ENCODE assay signal across 8 cellular contexts in the genomic region with DNA sequence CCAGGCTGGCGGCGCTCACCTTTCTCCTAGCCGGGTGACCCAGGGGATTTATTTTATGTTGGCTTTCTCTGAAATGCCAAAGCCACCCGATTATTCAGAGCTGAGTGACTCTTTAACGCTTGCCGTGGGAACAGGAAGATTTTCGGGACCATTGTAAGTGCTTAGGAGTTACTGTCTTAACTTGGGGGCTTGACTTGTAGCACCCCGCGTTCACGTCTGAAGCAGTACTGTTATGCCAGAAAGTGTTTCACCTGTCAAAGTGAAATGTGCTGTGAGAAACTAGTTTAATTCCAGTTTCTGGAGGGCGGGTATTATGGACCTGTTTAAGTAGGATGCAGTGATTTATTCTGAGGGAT. TPM values are rescaled to one million over a fixed set of nuclear protein-coding genes. Genes with fewer than 3 reads are reported as not detected.
DNase-seq lines count a peak whose midpoint lies in the region; ATAC-seq and TF ChIP-seq lines count a peak whose summit lies in the region.

No MANE protein-coding gene starts in this region.

- H3K4me3 ChIP-seq in SJCRH30 (peak overlapping the region; percentile 89), fibroblast of lung (replicated peaks in 1 of 4; ENCODE audit: control extremely low read depth in 1 of 4, insufficient read depth in 1 of 4, low read depth in 3 of 4, low read length in 4 of 4) (peak overlapping the region; percentile 56 to 97 (median 86)), psoas muscle (peak overlapping the region; percentile 89)

- H3K27ac Mint-ChIP-seq in activated CD4-positive, alpha-beta T cell treated with anti-CD3 and anti-CD28 coated beads for 36 hours, result peak overlapping the region; percentile 93

- CTCF ChIA-PET in activated CD4-positive, alpha-beta T cell treated with anti-CD3 and anti-CD28 coated beads for 36 hours (lab: Charles Lee), result interaction anchor here (0.6 to 3.5 kb wide), 8 partner anchors 9 to 377 kb away, joined by 3 to 19 read pairs (median 4); a partner anchor contains a TSS

- peaks cover 40% of the 10 kb centered on the region for H3K4me1 Mint-ChIP-seq in activated CD4-positive, alpha-beta T cell treated with anti-CD3 and anti-CD28 coated beads for 36 hours

- 0 to 1% (median 0%) methylated on average over 11 of the region's 11 CpGs for WGBS in psoas muscle, 3 donors

- H3K36me3 Mint-ChIP-seq in activated CD4-positive, alpha-beta T cell treated with anti-CD3 and anti-CD28 coated beads for 36 hours (ENCODE audit: low read depth), result peaks cover 30% of the 10 kb centered on the region

- H3K4me1 ChIP-seq in SJCRH30, result 0 out of 2 replicates have a peak, but pooled peaks cover 3% of the 10 kb centered on the region
- H3K4me1 ChIP-seq in fibroblast of lung (ENCODE audit: control insufficient read depth, extremely low read depth, insufficient read depth, low read length), result no peaks in the 10 kb centered on the region
- H3K4me1 ChIP-seq in psoas muscle, result peaks cover 19% of the 10 kb centered on the region

- ATAC-seq in activated CD4-positive, alpha-beta T cell treated with anti-CD3 and anti-CD28 coated beads for 36 hours, result peak; percentile 0
- ATAC-seq in psoas muscle, result peak in 2 of 4 donors; percentile 6 to 18

- peak overlapping the region; percentile 91 for H3K4me3 Mint-ChIP-seq in activated CD4-positive, alpha-beta T cell treated with anti-CD3 and anti-CD28 coated beads for 36 hours

- DNase-seq in activated CD4-positive, alpha-beta T cell treated with anti-CD3 and anti-CD28 coated beads for 36 hours, result no peak
- DNase-seq in activated CD4-positive, alpha-beta T cell treated with anti-CD3 and anti-CD28 coated beads, Interleukin-2, amount 50 U/mL, for 1 hour, result no peak
- no peak for DNase-seq in SJCRH30
- no peak for DNase-seq in fibroblast of lung (ENCODE audit: low read depth in 2 of 2)
- DNase-seq in psoas muscle, result no peak
- no peak for DNase-seq in T1000 (lab: John Stamatoyannopoulos, UW)
- no peak for DNase-seq in GF-D8 (lab: John Stamatoyannopoulos, UW)
- no peak for DNase-seq in NCI-H1436 treated with DMSO at 0.1 percent for 48 hours (lab: John Stamatoyannopoulos, UW)

- TF ChIP-seq CTCF in fibroblast of lung (conservative IDR thresholded peaks at IDR 0.05 in 1 of 2, IDR thresholded peaks at IDR 0.05 in 1 of 2; ENCODE audit: low read depth in 1 of 2, low read length in 2 of 2) (no peak), psoas muscle (IDR thresholded peaks at IDR 0.05) (no peak)

- H3K9me3 Mint-ChIP-seq in activated CD4-positive, alpha-beta T cell treated with anti-CD3 and anti-CD28 coated beads for 36 hours (ENCODE audit: low read depth), result no peaks in the 10 kb centered on the region

- H3K36me3 ChIP-seq in SJCRH30, result peaks cover 6% of the 10 kb centered on the region; the same call in 1 of the 2 replicates
- H3K36me3 ChIP-seq in fibroblast of lung (ENCODE audit: control insufficient read depth, insufficient read depth, low read length), result no peaks in the 10 kb centered on the region
- peaks cover 6 to 53% of the 10 kb centered on the region in 2 donors for H3K36me3 ChIP-seq in psoas muscle (ENCODE audit: insufficient read depth in 1 of 2, low read depth in 1 of 2)

- peaks cover 10% of the 10 kb centered on the region for H3K79me2 ChIP-seq in fibroblast of lung (ENCODE audit: control insufficient read depth, insufficient read depth, low read length)

- H3K27me3 Mint-ChIP-seq in activated CD4-positive, alpha-beta T cell treated with anti-CD3 and anti-CD28 coated beads for 36 hours, result no peaks in the 10 kb centered on the region

- peak overlapping the region; percentile 56 for H2AFZ ChIP-seq in fibroblast of lung (ENCODE audit: low read length)

- H3K9ac ChIP-seq in fibroblast of lung (ENCODE audit: insufficient read depth, low read length), result peak overlapping the region; percentile 96

- H4K20me1 ChIP-seq in fibroblast of lung (ENCODE audit: control insufficient read depth, extremely low read depth, insufficient read depth, low read length), result no peaks in the 10 kb centered on the region

- H3K27me3 ChIP-seq in SJCRH30 (no peaks in the 10 kb centered on the region), fibroblast of lung (ENCODE audit: control insufficient read depth, insufficient read depth, low read length) (no peaks in the 10 kb centered on the region), psoas muscle (ENCODE audit: insufficient read depth in 3 of 3, low read length in 2 of 3) (no peaks in the 10 kb centered on the region)

- POLR2A ChIA-PET in activated CD4-positive, alpha-beta T cell treated with anti-CD3 and anti-CD28 coated beads for 36 hours (lab: Charles Lee), result interaction anchor here (0.9 to 1.9 kb wide), 5 partner anchors 10 to 72 kb away, joined by 3 to 18 read pairs (median 4); a partner anchor contains a TSS

- intact Hi-C loops in activated CD4-positive, alpha-beta T cell treated with anti-CD3 and anti-CD28 coated beads for 36 hours (cut with DNase I, micrococcal nuclease), result loop anchor here (1.0 to 10.0 kb wide), 5 partner anchors 22 to 1079 kb away; a partner anchor contains a TSS
- intact Hi-C loops in psoas muscle (cut with DNase I), result loop anchor here in 1 of 2 donors (2.0 kb wide), 1 partner anchor 21 kb away; a partner anchor contains a TSS

- peak overlapping the region; percentile 71 for H3K4me2 ChIP-seq in fibroblast of lung (ENCODE audit: extremely low read depth, insufficient read depth, low read length)

- H3K9me3 ChIP-seq in SJCRH30 (replicated peaks) (no peaks in the 10 kb centered on the region), fibroblast of lung (ENCODE audit: control insufficient read depth, insufficient read depth, low read depth, low read length) (no peaks in the 10 kb centered on the region), psoas muscle (no peaks in the 10 kb centered on the region)

- H3K27ac ChIP-seq in SJCRH30 (peak overlapping the region; percentile 39; the same call in 1 of the 2 replicates), fibroblast of lung (ENCODE audit: insufficient read depth, low read length) (peak overlapping the region; percentile 52), psoas muscle (peak overlapping the region; percentile 92)

RNA-seq across cellular contexts. Expression of a gene that starts 0.2 kb away (rescaled TPM):
- 10 to 100 TPM in 1 of 2 experiments, 1 to 10 TPM in 1; 9.9 to 10.2 TPM for total RNA-seq in activated CD4-positive, alpha-beta T cell treated with anti-CD3 and anti-CD28 coated beads for 36 hours
- 18.5 and 21.9 TPM in 2 replicates for total RNA-seq in SJCRH30 (2014; rRNA removed; shearing (Covaris generic))
- 8.5 and 11.6 TPM in 2 replicates for total RNA-seq in fibroblast of lung
- polyA plus RNA-seq in fibroblast of lung, result 11.6 and 11.9 TPM in 2 replicates
- 13.8 and 15.0 TPM in 2 replicates for polyA plus RNA-seq in fibroblast of lung (2012)
- 0.35 and 6.4 TPM in 2 replicates for polyA minus RNA-seq in fibroblast of lung (ENCODE audit: low replicate concordance)
- total RNA-seq in psoas muscle, result 10 to 100 TPM; 19.7 to 30.1 (median 24.4) TPM
- polyA plus RNA-seq in psoas muscle, result 10 to 100 TPM; 29.1 to 50.1 (median 37.0) TPM

RNA-seq across cellular contexts. Expression of a gene that starts 0.6 kb away (rescaled TPM):
- total RNA-seq in activated CD4-positive, alpha-beta T cell treated with anti-CD3 and anti-CD28 coated beads for 36 hours, result 10 to 100 TPM; 11.7 to 15.9 TPM
- 20.9 and 21.6 TPM in 2 replicates for total RNA-seq in SJCRH30 (2014; rRNA removed; shearing (Covaris generic))
- total RNA-seq in fibroblast of lung, result 16.9 and 21.3 TPM in 2 replicates
- 12.4 and 18.5 TPM in 2 replicates for polyA plus RNA-seq in fibroblast of lung
- 8.1 and 10.9 TPM in 2 replicates for polyA plus RNA-seq in fibroblast of lung (2012)
- polyA minus RNA-seq in fibroblast of lung (ENCODE audit: low replicate concordance), result 5.1 and 6.7 TPM in 2 replicates
- total RNA-seq in psoas muscle, result 10 to 100 TPM; 28.4 to 49.2 (median 35.1) TPM
- polyA plus RNA-seq in psoas muscle, result 10 to 100 TPM; 20.5 to 53.6 (median 22.6) TPM

RNA-seq across cellular contexts. Expression of a gene that starts 21.6 kb away (rescaled TPM):
- 10 to 100 TPM in 1 of 2 experiments, 1 to 10 TPM in 1; 9.9 to 12.9 TPM for total RNA-seq in activated CD4-positive, alpha-beta T cell treated with anti-CD3 and anti-CD28 coated beads for 36 hours
- 24.1 and 26.9 TPM in 2 replicates for total RNA-seq in SJCRH30 (2014; rRNA removed; shearing (Covaris generic))
- 11.3 and 17.2 TPM in 2 replicates for total RNA-seq in fibroblast of lung
- 13.1 and 14.4 TPM in 2 replicates for polyA plus RNA-seq in fibroblast of lung
- polyA plus RNA-seq in fibroblast of lung (2012), result 11.5 and 13.1 TPM in 2 replicates
- 0.82 TPM in 1 of 2 replicates, not detected in the other for polyA minus RNA-seq in fibroblast of lung (ENCODE audit: low replicate concordance)
- total RNA-seq in psoas muscle, result 10 to 100 TPM in 1 of 4 donors, 1 to 10 TPM in 3; 7.4 to 10.3 (median 7.6) TPM
- 10 to 100 TPM; 15.5 to 49.3 (median 23.3) TPM for polyA plus RNA-seq in psoas muscle

RNA-seq across cellular contexts. Expression of a gene that starts 21.7 kb away (rescaled TPM):
- 10 to 100 TPM; 36.5 to 39.9 TPM for total RNA-seq in activated CD4-positive, alpha-beta T cell treated with anti-CD3 and anti-CD28 coated beads for 36 hours
- total RNA-seq in SJCRH30 (2014; rRNA removed; shearing (Covaris generic)), result 47.4 and 53.4 TPM in 2 replicates
- total RNA-seq in fibroblast of lung, result 27.7 and 34.0 TPM in 2 replicates
- 25.4 and 48.9 TPM in 2 replicates for polyA plus RNA-seq in fibroblast of lung
- 14.2 and 29.3 TPM in 2 replicates for polyA plus RNA-seq in fibroblast of lung (2012)
- polyA minus RNA-seq in fibroblast of lung (ENCODE audit: low replicate concordance), result 7.7 and 11.4 TPM in 2 replicates
- 10 to 100 TPM; 11.5 to 22.0 (median 14.5) TPM for total RNA-seq in psoas muscle
- polyA plus RNA-seq in psoas muscle, result 10 to 100 TPM; 16.6 to 32.6 (median 20.2) TPM

Comparison
In these comparisons a context has a peak if more than half of its experiments do, and no peak if none do; other contexts are left out.
1. H3K27ac ChIP-seq: peak in every context shown above with its lines; median percentile 92 in psoas muscle; 52 in fibroblast of lung; 39 in SJCRH30.